ENCODE assay signal across 9 cellular contexts in the genomic region with DNA sequence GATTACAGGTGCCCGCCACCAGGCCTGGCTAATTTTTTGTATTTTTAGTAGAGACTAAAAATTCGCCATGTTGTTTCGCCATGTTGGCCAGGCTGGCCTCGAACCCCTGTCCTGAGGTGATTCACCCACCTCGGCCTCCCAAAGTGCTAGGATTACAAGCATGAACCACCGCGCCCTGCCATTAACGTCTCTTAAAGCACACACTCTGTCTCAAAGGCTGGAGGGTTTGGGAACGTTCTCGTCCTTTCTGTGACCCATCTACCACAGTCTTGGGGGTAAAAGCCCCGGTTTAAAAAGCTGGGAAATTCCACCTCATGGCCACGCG. TPM values are rescaled to one million over a fixed set of nuclear protein-coding genes. Genes with fewer than 3 reads are reported as not detected.
DNase-seq lines count a peak whose midpoint lies in the region; ATAC-seq and FAIRE-seq lines count a peak whose summit lies in the region.
"Had no signal": no experiment of that assay in that cellular context is flagged by ENCODE, and none has a peak within 500 bp of the region (broad histone marks: within the 10 kb centered on the region; RNA-seq: fewer than 3 reads in every experiment).

No MANE protein-coding gene starts in this region.

- no peaks in the 10 kb centered on the region for H3K27me3 ChIP-seq in CD8-positive, alpha-beta memory T cell (ENCODE audit: insufficient read depth, low read length, poor library complexity, severe bottlenecking)
- H3K27me3 ChIP-seq in SJSA1 (replicated peaks), result no peaks in the 10 kb centered on the region
- H3K27me3 ChIP-seq in trophoblast cell (ENCODE audit: insufficient read depth, low read length), result no peaks in the 10 kb centered on the region

- H3K79me2 ChIP-seq in trophoblast cell (ENCODE audit: control insufficient read depth, insufficient read depth, low read length, poor library complexity), result no peaks in the 10 kb centered on the region

- FAIRE-seq in RCC 7860 (lab: Jason Lieb, UNC), result no peak

- H2BK120ac ChIP-seq in trophoblast cell (ENCODE audit: insufficient read depth, low read length, poor library complexity), result peak overlapping the region; percentile 82

- H4K91ac ChIP-seq in trophoblast cell (ENCODE audit: low read depth, low read length), result peak overlapping the region; percentile 77

- no peaks in the 10 kb centered on the region for H3K36me3 ChIP-seq in CD8-positive, alpha-beta memory T cell (ENCODE audit: insufficient read depth, low read length)
- no peaks in the 10 kb centered on the region for H3K36me3 ChIP-seq in SJSA1
- no peaks in the 10 kb centered on the region for H3K36me3 ChIP-seq in trophoblast cell (ENCODE audit: control insufficient read depth in 1 of 2, insufficient read depth in 2 of 2, low read length in 2 of 2)

- no CpG with 5 or more reads among the region's 13 CpGs for WGBS in trophoblast cell (ENCODE audit: extremely low coverage, insufficient coverage, insufficient read length)

- ATAC-seq in HG03095 (IDR thresholded peaks at IDR 0.05; ENCODE audit: unreplicated experiment) (no peak), HG03196 (IDR thresholded peaks at IDR 0.05; ENCODE audit: unreplicated experiment) (no peak)

- H3K36me3 Mint-ChIP-seq in CD8-positive, alpha-beta memory T cell, result peaks cover 0 to 3% (median 1%) of the 10 kb centered on the region in 3 donors

- H3K4me1 Mint-ChIP-seq in CD8-positive, alpha-beta memory T cell, result peaks cover 7 to 22% (median 14%) of the 10 kb centered on the region in 3 donors

- DNase-seq in CD8-positive, alpha-beta memory T cell, result peak in 1 of 5 donors; percentile 2
- DNase-seq in SJSA1 (ENCODE audit: low read depth in 1 of 2, low spot score in 2 of 2) (no peak), epithelial cell of prostate (ENCODE audit: low read depth, low spot score) (no peak), trophoblast cell (no peak), RCC 7860 (ENCODE audit: low spot score) (no peak), glomerular visceral epithelial cell (ENCODE audit: extremely low spot score) (no peak)
- DNase-seq: NCI-H1105 had no signal

- peak overlapping the region; percentile 53 for H3K4me2 ChIP-seq in trophoblast cell (ENCODE audit: low read length)

- peak overlapping the region; percentile 77 for H3K18ac ChIP-seq in trophoblast cell (ENCODE audit: low read length)

- peak overlapping the region; percentile 86 for H3K4me3 ChIP-seq in CD8-positive, alpha-beta memory T cell (ENCODE audit: low read length)
- peak overlapping the region; percentile 14; the same call in 1 of the 2 replicates for H3K4me3 ChIP-seq in SJSA1
- H3K4me3 ChIP-seq in trophoblast cell (ENCODE audit: low read depth, low read length), result no peak overlapping the region

- H3K4me3 Mint-ChIP-seq in CD8-positive, alpha-beta memory T cell, result peak overlapping the region; percentile 84 to 93 (median 88)

- H2BK5ac ChIP-seq in trophoblast cell (ENCODE audit: low read depth, low read length, poor library complexity), result peak overlapping the region; percentile 70

- H3K9ac ChIP-seq in trophoblast cell (ENCODE audit: low read length), result no peak overlapping the region

- H3K27ac Mint-ChIP-seq in CD8-positive, alpha-beta memory T cell, result peak overlapping the region; percentile 64 to 94 (median 87)

- H3K27ac ChIP-seq in CD8-positive, alpha-beta memory T cell (ENCODE audit: low read depth, low read length), result peak overlapping the region; percentile 68
- H3K27ac ChIP-seq in SJSA1 (no peak overlapping the region), epithelial cell of prostate (peak overlapping the region; percentile 81), trophoblast cell (ENCODE audit: low read depth, low read length) (peak overlapping the region; percentile 71)

- peak overlapping the region; percentile 85 for H2AK5ac ChIP-seq in trophoblast cell (ENCODE audit: low read length)

- H2BK12ac ChIP-seq in trophoblast cell (ENCODE audit: low read length), result peak overlapping the region; percentile 73

- peaks cover 3 to 6% of the 10 kb centered on the region in 2 donors for H3K27me3 Mint-ChIP-seq in CD8-positive, alpha-beta memory T cell

- CTCF ChIA-PET in CD8-positive, alpha-beta memory T cell (lab: Charles Lee), result interaction anchor here (0.7 kb wide), 1 partner anchor 46 kb away, joined by 3 read pairs; no protein-coding TSS in a partner anchor

- H4K8ac ChIP-seq in trophoblast cell (ENCODE audit: low read depth, low read length), result peak overlapping the region; percentile 84

- H3K4me1 ChIP-seq in CD8-positive, alpha-beta memory T cell (ENCODE audit: insufficient read depth, low read length), result peaks cover 14% of the 10 kb centered on the region
- H3K4me1 ChIP-seq in SJSA1 (replicated peaks) (peaks cover 8% of the 10 kb centered on the region), trophoblast cell (ENCODE audit: control insufficient read depth in 1 of 2, insufficient read depth in 2 of 2, low read length in 2 of 2) (peaks cover 18% of the 10 kb centered on the region in 2 experiments)

- peak overlapping the region; percentile 52 for H3K4ac ChIP-seq in trophoblast cell (ENCODE audit: low read depth, low read length)

- no peaks in the 10 kb centered on the region for H3K9me3 ChIP-seq in CD8-positive, alpha-beta memory T cell (ENCODE audit: low read length)
- H3K9me3 ChIP-seq in SJSA1 (replicated peaks) (no peaks in the 10 kb centered on the region), trophoblast cell (ENCODE audit: insufficient read depth, low read depth, low read length) (no peaks in the 10 kb centered on the region)

- POLR2A ChIA-PET in CD8-positive, alpha-beta memory T cell (lab: Charles Lee), result no interaction called here

- H4K12ac ChIP-seq in trophoblast cell (ENCODE audit: low read depth, low read length), result peak overlapping the region; percentile 51

- peaks cover 13% of the 10 kb centered on the region for H3K79me1 ChIP-seq in trophoblast cell (ENCODE audit: low read length)

- no peaks in the 10 kb centered on the region for H3K9me3 Mint-ChIP-seq in CD8-positive, alpha-beta memory T cell

- peak overlapping the region; percentile 89 for H2AFZ ChIP-seq in trophoblast cell (ENCODE audit: insufficient read depth, low read length, poor library complexity)

- peak overlapping the region; percentile 77 for H3K14ac ChIP-seq in trophoblast cell (ENCODE audit: low read length)

- no peak overlapping the region for H3K23ac ChIP-seq in trophoblast cell (ENCODE audit: low read length)

RNA-seq across cellular contexts. Expression of a gene that starts 57.8 kb away (rescaled TPM):
- 10 to 100 TPM; 53.0 to 57.9 TPM for total RNA-seq in CD8-positive, alpha-beta memory T cell
- polyA plus RNA-seq in CD8-positive, alpha-beta memory T cell, result 19.1 TPM
- total RNA-seq in SJSA1 (2014; rRNA removed; shearing (Covaris generic)), result 12.0 and 13.9 TPM in 2 replicates
- polyA plus RNA-seq in trophoblast cell (2013), result 38.2 and 38.3 TPM in 2 replicates
